ENCODE assay signal across 16 cellular contexts in the genomic region with DNA sequence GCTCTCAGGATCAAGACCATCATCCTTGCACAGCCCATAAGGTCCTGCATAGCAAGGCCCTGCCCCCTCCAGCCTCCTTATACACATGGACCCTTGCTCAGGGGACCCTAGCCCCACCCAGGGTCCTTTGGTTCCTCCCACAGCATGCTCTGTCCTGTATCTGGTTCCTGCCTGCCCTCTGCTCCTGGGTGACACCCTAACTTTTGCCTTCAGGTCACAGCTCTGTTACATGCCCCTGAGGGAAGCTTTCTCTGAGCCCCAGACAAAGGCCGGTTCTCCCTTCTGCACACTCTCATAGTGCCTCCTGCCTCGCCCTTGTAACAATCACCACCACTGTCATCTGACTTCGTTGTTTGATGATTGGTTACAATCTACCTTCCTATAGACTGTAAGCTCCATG.
"Had no signal": no experiment of that assay in that cellular context is flagged by ENCODE, and none has a peak within 500 bp of the region (broad histone marks: within the 10 kb centered on the region; RNA-seq: fewer than 3 reads in every experiment).

No MANE protein-coding gene starts in this region.

- H3K27ac ChIP-seq: colonic mucosa, dorsolateral prefrontal cortex, esophagus muscularis mucosa, foreskin keratinocyte, gastroesophageal sphincter, heart right ventricle, left lung, lower lobe of right lung had no signal

- H3K4me3 ChIP-seq: colonic mucosa, dorsolateral prefrontal cortex, esophagus muscularis mucosa, gastroesophageal sphincter, heart right ventricle, left lung, lower lobe of right lung had no signal

- DNase-seq: colonic mucosa; dermis blood vessel endothelial cell; dorsolateral prefrontal cortex; effector CD4-positive, alpha-beta T cell; effector memory CD4-positive, alpha-beta T cell; foreskin keratinocyte; heart right ventricle; hippocampal formation; left cardiac atrium; left lung; left ventricle myocardium superior; lower lobe of right lung; mesenchymal stem cell; midbrain had no signal

- H3K27me3 ChIP-seq: colonic mucosa, foreskin keratinocyte, left lung had no signal

- ATAC-seq: foreskin keratinocyte, gastroesophageal sphincter, heart right ventricle, left cardiac atrium, left lung, left ventricle myocardium superior, lower lobe of right lung had no signal

- H3K9me3 ChIP-seq: colonic mucosa, esophagus muscularis mucosa, gastroesophageal sphincter, heart right ventricle, left lung, lower lobe of right lung had no signal

- H3K36me3 ChIP-seq: colonic mucosa, esophagus muscularis mucosa, gastroesophageal sphincter, heart right ventricle, left lung, lower lobe of right lung had no signal

- H3K4me1 ChIP-seq: colonic mucosa, esophagus muscularis mucosa, foreskin keratinocyte, gastroesophageal sphincter, heart right ventricle, left lung, lower lobe of right lung had no signal
